20 cellular contexts compared by ENCODE assay signal in genomic region chr2:99348173-99348572, GRCh38. TPM values are rescaled to one million over a fixed set of nuclear protein-coding genes. Genes with fewer than 3 reads are reported as not detected.
DNase-seq lines count a peak whose midpoint lies in the region; ATAC-seq, FAIRE-seq and TF ChIP-seq lines count a peak whose summit lies in the region.
"Had no signal": no experiment of that assay in that cellular context is flagged by ENCODE, and none has a peak within 500 bp of the region (broad histone marks: within the 10 kb centered on the region; RNA-seq: fewer than 3 reads in every experiment).

No MANE protein-coding gene starts in this region.

- no peaks in the 10 kb centered on the region for H3K9me2 ChIP-seq in PC-9 (ENCODE audit: insufficient read depth)

- CTCF ChIA-PET in GM10248 (lab: Yijun Ruan, JAX) (interaction anchor here (0.8 to 3.7 kb wide), 4 partner anchors 9 to 18 kb away, joined by 3 to 32 read pairs (median 8); partner anchors contain the start of genes EIF5B and TXNDC9), PC-9 (lab: Charles Lee) (no interaction called here)

- POLR2A ChIA-PET in GM10248 (lab: Yijun Ruan, JAX): interaction anchor here (1.2 kb wide), 1 partner anchor 9 kb away, joined by 3 read pairs; no protein-coding TSS in a partner anchor
- POLR2A ChIA-PET in PC-9 (lab: Charles Lee; ENCODE audit: unreplicated experiment): no interaction called here

- peaks cover 81% of the 10 kb centered on the region for H4K20me1 ChIP-seq in astrocyte (ENCODE audit: insufficient read depth, low read length)
- H4K20me1 ChIP-seq in PC-9 (ENCODE audit: insufficient read depth): peaks cover 86% of the 10 kb centered on the region

- no peak overlapping the region for H3K9ac ChIP-seq in astrocyte (ENCODE audit: low read length)
- H3K9ac ChIP-seq: GM23248, parathyroid adenoma had no signal

- H3K4me1 ChIP-seq in astrocyte (ENCODE audit: insufficient read depth, low read length): no peaks in the 10 kb centered on the region
- no peaks in the 10 kb centered on the region for H3K4me1 ChIP-seq in PC-9 (replicated peaks; ENCODE audit: insufficient read depth)
- H3K4me1 ChIP-seq: parathyroid adenoma, tibial artery had no signal

- no peaks in the 10 kb centered on the region for H3K27me3 Mint-ChIP-seq in astrocyte (ENCODE audit: low read depth, unreplicated experiment)

- H3K36me3 ChIP-seq in astrocyte (ENCODE audit: insufficient read depth, low read length) (no peaks in the 10 kb centered on the region), PC-9 (ENCODE audit: low read depth) (no peaks in the 10 kb centered on the region)
- H3K36me3 ChIP-seq: tibial artery had no signal

- H3K4me3 ChIP-seq in astrocyte (ENCODE audit: insufficient read depth, low read depth, low read length) (no peak overlapping the region), PC-9 (no peak overlapping the region)
- H3K4me3 ChIP-seq: GM23248, tibial artery had no signal

- no peaks in the 10 kb centered on the region for H3K9me3 Mint-ChIP-seq in astrocyte (ENCODE audit: unreplicated experiment)
- H3K9me3 Mint-ChIP-seq: CD14-positive monocyte, mesothelial cell of epicardium had no signal

- intact Hi-C loops in PC-9 (cut with micrococcal nuclease; ENCODE audit: unreplicated experiment): no loop called here
- intact Hi-C loops in left ventricle myocardium superior (cut with micrococcal nuclease): loop anchor here (10.0 kb wide), 1 partner anchor 127 kb away; no protein-coding TSS in a partner anchor

- peaks cover 15% of the 10 kb centered on the region for H3K4me1 Mint-ChIP-seq in astrocyte (ENCODE audit: low read depth, unreplicated experiment)
- H3K4me1 Mint-ChIP-seq: mesothelial cell of epicardium had no signal

- H3K4me2 ChIP-seq in astrocyte (ENCODE audit: low read length): no peak overlapping the region
- H3K4me2 ChIP-seq in PC-9: no peak overlapping the region

- ATAC-seq in GM18861 (IDR thresholded peaks at IDR 0.05; ENCODE audit: unreplicated experiment) (peak; percentile 47), HG03460 (IDR thresholded peaks at IDR 0.05; ENCODE audit: unreplicated experiment) (peak; percentile 74), left lobe of liver (no peak), left ventricle myocardium superior (no peak)

- H3F3A ChIP-seq in PC-9 (ENCODE audit: insufficient read depth, low read depth): peaks cover 15% of the 10 kb centered on the region; the same call in 1 of the 2 replicates

- TF ChIP-seq CTCF in GM10248 (IDR thresholded peaks at IDR 0.05; ENCODE audit: control extremely low read depth, extremely low read depth, low read depth, missing control alignments): no peak
- no peak for TF ChIP-seq CTCF in astrocyte (IDR thresholded peaks at IDR 0.05; ENCODE audit: insufficient read depth, low read depth, low read length)
- TF ChIP-seq CTCF in PC-9 (conservative IDR thresholded peaks at IDR 0.05): no peak

- H3K27ac ChIP-seq in astrocyte (ENCODE audit: low read depth, low read length): no peak overlapping the region
- no peak overlapping the region for H3K27ac ChIP-seq in PC-9
- H3K27ac ChIP-seq: GM23248, parathyroid adenoma, tibial artery had no signal

- H3K27me3 ChIP-seq in astrocyte (ENCODE audit: insufficient read depth, low read length) (no peaks in the 10 kb centered on the region), PC-9 (ENCODE audit: insufficient read depth, low read depth) (no peaks in the 10 kb centered on the region)
- H3K27me3 ChIP-seq: tibial artery had no signal

- FAIRE-seq in astrocyte (lab: Jason Lieb, UNC): no peak
- FAIRE-seq: frontal cortex had no signal

- H3K79me2 ChIP-seq in astrocyte (ENCODE audit: insufficient read depth, low read length) (peaks cover 98% of the 10 kb centered on the region), PC-9 (ENCODE audit: low read depth) (peaks cover 98% of the 10 kb centered on the region)

- H3K27ac Mint-ChIP-seq in astrocyte (ENCODE audit: unreplicated experiment): no peak overlapping the region
- H3K27ac Mint-ChIP-seq: mesothelial cell of epicardium had no signal

- BruUV-seq in PC-9 (replicated peaks; lab: Mats Ljungman, UMichigan): no TSS peak

- H2AFZ ChIP-seq in astrocyte (ENCODE audit: low read depth, low read length): no peak overlapping the region
- H2AFZ ChIP-seq in PC-9: no peak overlapping the region
- H2AFZ ChIP-seq: GM23248, parathyroid adenoma had no signal

- H3K9me3 ChIP-seq in astrocyte (ENCODE audit: insufficient read depth, low read depth, low read length): no peaks in the 10 kb centered on the region
- H3K9me3 ChIP-seq in PC-9 (ENCODE audit: insufficient read depth, low read depth): no peaks in the 10 kb centered on the region
- H3K9me3 ChIP-seq: tibial artery had no signal

- no peaks in the 10 kb centered on the region for H3K36me3 Mint-ChIP-seq in astrocyte (ENCODE audit: low read depth, unreplicated experiment)

- DNase-seq in GM10248 (ENCODE audit: extremely low spot score) (peak; percentile 19), astrocyte (ENCODE audit: low read depth) (no peak), PC-9 (no peak), left lobe of liver (ENCODE audit: low spot score) (no peak), left ventricle myocardium superior (no peak)
- DNase-seq in stimulated activated CD4-positive, alpha-beta T cell treated with anti-CD3 and anti-CD28 coated beads, Interleukin-4, amount 100 ng/mL, for 1 hour: no peak
- DNase-seq: effector memory CD4-positive, alpha-beta T cell; GM23248; NCI-H1417 treated with DMSO at 0.1 percent for 48 hours; NCI-H510A; stimulated activated CD4-positive, alpha-beta T cell treated with anti-CD3 and anti-CD28 coated beads, Interleukin-12 subunit alpha, Interleukin-12 subunit beta, amount 100 ng/mL, for 4 hours; T-helper 9 cell; tibial artery had no signal

- peak overlapping the region; percentile 37 for H3K4me3 Mint-ChIP-seq in astrocyte (ENCODE audit: unreplicated experiment)
- H3K4me3 Mint-ChIP-seq: CD14-positive monocyte, mesothelial cell of epicardium had no signal

RNA-seq across cellular contexts. Expression of gene EIF5B, which starts 11.0 kb away (rescaled TPM):
- total RNA-seq in astrocyte: 60.2 and 65.6 TPM in 2 replicates
- total RNA-seq in PC-9 (2021): 53.4 and 56.7 TPM in 2 replicates
- total RNA-seq in left lobe of liver: 12.2 TPM
- 89.4 TPM for total RNA-seq in left ventricle myocardium superior

RNA-seq across cellular contexts. Expression of gene TXNDC9, which starts 12.0 kb away (rescaled TPM):
- total RNA-seq in astrocyte (42.8 and 48.3 TPM in 2 replicates), PC-9 (2021) (35.8 and 38.6 TPM in 2 replicates), left lobe of liver (8.2 TPM), left ventricle myocardium superior (20.8 TPM)

RNA-seq across cellular contexts. Expression of gene LYG1, which starts 47.2 kb away (rescaled TPM):
- total RNA-seq in astrocyte: 1.1 and 1.3 TPM in 2 replicates
- total RNA-seq in PC-9 (2021): 0.78 and 1.5 TPM in 2 replicates
- 0.65 TPM for total RNA-seq in left lobe of liver
- total RNA-seq in left ventricle myocardium superior: 0.77 TPM
- total RNA-seq: G401, GM23248 had no signal

Comparison
In these comparisons a context has a peak if more than half of its experiments do, and no peak if none do; other contexts are left out.
1. ATAC-seq: peak in GM18861 (single experiment) and HG03460 (single experiment); none in left lobe of liver (single experiment) and left ventricle myocardium superior (single experiment).